Comparison of ENCODE assay signal across 1 cellular context in the genomic region with DNA sequence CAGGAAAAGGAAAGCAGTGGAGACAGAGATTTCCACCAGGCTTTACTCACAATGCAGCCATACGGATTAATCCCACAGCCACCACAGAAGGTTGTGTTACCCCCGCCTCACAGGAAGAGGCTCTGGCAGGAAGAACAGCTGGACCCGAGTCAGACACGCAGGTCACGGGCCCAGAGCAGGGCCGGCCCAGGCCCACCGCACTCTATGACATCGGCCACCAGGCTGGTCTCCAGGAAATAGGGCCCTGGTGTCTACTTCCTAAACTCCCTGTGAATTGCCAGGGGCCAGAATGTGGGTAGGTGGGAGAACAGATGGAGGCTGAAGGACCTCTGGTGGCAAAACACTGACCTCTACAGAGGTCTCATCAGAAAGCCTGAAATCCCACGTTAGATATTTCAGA.
TF ChIP-seq lines count a peak whose summit lies in the region.

No MANE protein-coding gene starts in this region.

TF ChIP-seq in K562, 482 proteins besides CTCF, POLR2A, EP300 and RAD21:
- TF ChIP-seq ETV1 (tag; conservative IDR thresholded peaks at IDR 0.05; ENCODE audit: low read depth): no peak
- TF ChIP-seq ZNF444 (CRISPR knock-in tag; IDR thresholded peaks at IDR 0.05): no peak
- TF ChIP-seq GATA2 (CRISPR knock-in tag; IDR thresholded peaks at IDR 0.05): no peak
- TF ChIP-seq, protein P1, sequence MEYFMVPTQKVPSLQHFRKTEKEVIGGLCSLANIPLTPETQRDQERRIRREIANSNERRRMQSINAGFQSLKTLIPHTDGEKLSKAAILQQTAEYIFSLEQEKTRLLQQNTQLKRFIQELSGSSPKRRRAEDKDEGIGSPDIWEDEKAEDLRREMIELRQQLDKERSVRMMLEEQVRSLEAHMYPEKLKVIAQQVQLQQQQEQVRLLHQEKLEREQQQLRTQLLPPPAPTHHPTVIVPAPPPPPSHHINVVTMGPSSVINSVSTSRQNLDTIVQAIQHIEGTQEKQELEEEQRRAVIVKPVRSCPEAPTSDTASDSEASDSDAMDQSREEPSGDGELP (CRISPR knock-in tag; IDR thresholded peaks at IDR 0.05; ENCODE audit: borderline replicate concordance): no peak
- TF ChIP-seq, protein P2, sequence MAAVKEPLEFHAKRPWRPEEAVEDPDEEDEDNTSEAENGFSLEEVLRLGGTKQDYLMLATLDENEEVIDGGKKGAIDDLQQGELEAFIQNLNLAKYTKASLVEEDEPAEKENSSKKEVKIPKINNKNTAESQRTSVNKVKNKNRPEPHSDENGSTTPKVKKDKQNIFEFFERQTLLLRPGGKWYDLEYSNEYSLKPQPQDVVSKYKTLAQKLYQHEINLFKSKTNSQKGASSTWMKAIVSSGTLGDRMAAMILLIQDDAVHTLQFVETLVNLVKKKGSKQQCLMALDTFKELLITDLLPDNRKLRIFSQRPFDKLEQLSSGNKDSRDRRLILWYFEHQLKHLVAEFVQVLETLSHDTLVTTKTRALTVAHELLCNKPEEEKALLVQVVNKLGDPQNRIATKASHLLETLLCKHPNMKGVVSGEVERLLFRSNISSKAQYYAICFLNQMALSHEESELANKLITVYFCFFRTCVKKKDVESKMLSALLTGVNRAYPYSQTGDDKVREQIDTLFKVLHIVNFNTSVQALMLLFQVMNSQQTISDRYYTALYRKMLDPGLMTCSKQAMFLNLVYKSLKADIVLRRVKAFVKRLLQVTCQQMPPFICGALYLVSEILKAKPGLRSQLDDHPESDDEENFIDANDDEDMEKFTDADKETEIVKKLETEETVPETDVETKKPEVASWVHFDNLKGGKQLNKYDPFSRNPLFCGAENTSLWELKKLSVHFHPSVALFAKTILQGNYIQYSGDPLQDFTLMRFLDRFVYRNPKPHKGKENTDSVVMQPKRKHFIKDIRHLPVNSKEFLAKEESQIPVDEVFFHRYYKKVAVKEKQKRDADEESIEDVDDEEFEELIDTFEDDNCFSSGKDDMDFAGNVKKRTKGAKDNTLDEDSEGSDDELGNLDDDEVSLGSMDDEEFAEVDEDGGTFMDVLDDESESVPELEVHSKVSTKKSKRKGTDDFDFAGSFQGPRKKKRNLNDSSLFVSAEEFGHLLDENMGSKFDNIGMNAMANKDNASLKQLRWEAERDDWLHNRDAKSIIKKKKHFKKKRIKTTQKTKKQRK (IDR thresholded peaks at IDR 0.05; ENCODE audit: borderline replicate concordance, low read depth, low read length): no peak
- TF ChIP-seq BCL6 (CRISPR knock-in tag; IDR thresholded peaks at IDR 0.05): no peak
- TF ChIP-seq ZNF436 (CRISPR knock-in tag; IDR thresholded peaks at IDR 0.05): no peak
- TF ChIP-seq, protein P3, sequence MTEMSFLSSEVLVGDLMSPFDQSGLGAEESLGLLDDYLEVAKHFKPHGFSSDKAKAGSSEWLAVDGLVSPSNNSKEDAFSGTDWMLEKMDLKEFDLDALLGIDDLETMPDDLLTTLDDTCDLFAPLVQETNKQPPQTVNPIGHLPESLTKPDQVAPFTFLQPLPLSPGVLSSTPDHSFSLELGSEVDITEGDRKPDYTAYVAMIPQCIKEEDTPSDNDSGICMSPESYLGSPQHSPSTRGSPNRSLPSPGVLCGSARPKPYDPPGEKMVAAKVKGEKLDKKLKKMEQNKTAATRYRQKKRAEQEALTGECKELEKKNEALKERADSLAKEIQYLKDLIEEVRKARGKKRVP (CRISPR knock-in tag; IDR thresholded peaks at IDR 0.05): no peak
- no peak for TF ChIP-seq MYBL2 (IDR thresholded peaks at IDR 0.05; ENCODE audit: low read depth)
- no peak for TF ChIP-seq MYBL2 (CRISPR knock-in tag; IDR thresholded peaks at IDR 0.05; ENCODE audit: borderline replicate concordance)
- TF ChIP-seq ZNF79 (CRISPR knock-in tag; IDR thresholded peaks at IDR 0.05; ENCODE audit: low read depth): no peak
- TF ChIP-seq ZNF280A (IDR thresholded peaks at IDR 0.05; ENCODE audit: low read depth, partially characterized antibody): no peak
